ENCODE assay signal across 19 cellular contexts in genomic region chr2:60808330-60808801, GRCh38. TPM values are rescaled to one million over a fixed set of nuclear protein-coding genes. Genes with fewer than 3 reads are reported as not detected.
DNase-seq lines count a peak whose midpoint lies in the region; ATAC-seq, FAIRE-seq and TF ChIP-seq lines count a peak whose summit lies in the region.
"Had no signal": no experiment of that assay in that cellular context is flagged by ENCODE, and none has a peak within 500 bp of the region (broad histone marks: within the 10 kb centered on the region; RNA-seq: fewer than 3 reads in every experiment).

No MANE protein-coding gene starts in this region.

- no peak overlapping the region for H2BK120ac ChIP-seq in H1 (replicated peaks; ENCODE audit: low read depth, low read length)
- no peak overlapping the region for H2BK120ac ChIP-seq in neuronal stem cell (ENCODE audit: low read depth, low read length)

- no peak for TF ChIP-seq RAD21 in H1 (IDR thresholded peaks at IDR 0.05 in 1 of 2, conservative IDR thresholded peaks at IDR 0.05 in 1 of 2; ENCODE audit: low read depth in 2 of 2, low read length in 2 of 2)

- H3K56ac ChIP-seq in H1 (replicated peaks; ENCODE audit: insufficient read length, low read depth, low read length), result no peak overlapping the region

- no peak overlapping the region for H3K4me3 ChIP-seq in H1 (ENCODE audit: extremely low read depth in 1 of 4, insufficient read depth in 2 of 4, low read depth in 3 of 4, low read length in 4 of 4)
- no peak overlapping the region for H3K4me3 ChIP-seq in neuronal stem cell (ENCODE audit: low read length in 2 of 2)
- no peak overlapping the region for H3K4me3 ChIP-seq in coronary artery
- no peak overlapping the region for H3K4me3 ChIP-seq in HAP-1
- H3K4me3 ChIP-seq: ascending aorta, colonic mucosa, heart left ventricle, tibial nerve had no signal

- H3K4me2 ChIP-seq in H1 (ENCODE audit: insufficient read depth in 1 of 2, low read depth in 2 of 2, low read length in 2 of 2) (no peak overlapping the region), neuronal stem cell (ENCODE audit: insufficient read depth, low read length, poor library complexity, severe bottlenecking) (no peak overlapping the region)

- H4K20me1 ChIP-seq in H1 (replicated peaks in 1 of 2; ENCODE audit: control insufficient read depth in 1 of 2, insufficient read depth in 2 of 2, low read length in 2 of 2), result no peaks in the 10 kb centered on the region

- H3K4me1 Mint-ChIP-seq in activated CD4-positive, alpha-beta T cell treated with anti-CD3 and anti-CD28 coated beads for 36 hours, result peaks cover 53% of the 10 kb centered on the region

- H3K27me3 ChIP-seq in H1 (replicated peaks in 1 of 4; ENCODE audit: control insufficient read depth in 3 of 4, extremely low read depth in 1 of 4, insufficient read depth in 3 of 4, low read length in 3 of 4) (no peaks in the 10 kb centered on the region), neuronal stem cell (ENCODE audit: control insufficient read depth in 3 of 3, insufficient read depth in 3 of 3, low read depth in 1 of 3, low read length in 3 of 3) (peaks cover 0 to 2% (median 0%) of the 10 kb centered on the region in 3 experiments), HAP-1 (ENCODE audit: low read depth) (no peaks in the 10 kb centered on the region)
- H3K27me3 ChIP-seq: ascending aorta, colonic mucosa, heart left ventricle, tibial nerve had no signal

- no peak overlapping the region for H3K9ac ChIP-seq in H1 (replicated peaks in 1 of 4; ENCODE audit: extremely low read depth in 1 of 4, low read depth in 3 of 4, low read length in 3 of 4)
- no peak overlapping the region for H3K9ac ChIP-seq in neuronal stem cell (ENCODE audit: low read depth, low read length, poor library complexity)

- H2AK5ac ChIP-seq in H1 (ENCODE audit: low read depth, low read length) (no peak overlapping the region), neuronal stem cell (ENCODE audit: low read depth, low read length) (peak overlapping the region; percentile 56)

- H3K18ac ChIP-seq in H1 (ENCODE audit: extremely low read depth, low read length) (no peak overlapping the region), neuronal stem cell (ENCODE audit: low read length) (peak overlapping the region; percentile 66)

- in situ Hi-C loops in HAP-1 (cut with MboI; ENCODE audit: low sequenced_read_pairs), result no loop called here

- CTCF ChIA-PET in activated CD4-positive, alpha-beta T cell treated with anti-CD3 and anti-CD28 coated beads for 36 hours (lab: Charles Lee), result interaction anchor here (0.7 to 3.5 kb wide), 6 partner anchors 10 to 191 kb away, joined by 3 to 51 read pairs (median 4); partner anchors contain the start of gene REL
- CTCF ChIA-PET in H1 (lab: Charles Lee; ENCODE audit: partially characterized antibody), result interaction anchor here (1.1 to 7.1 kb wide), 4 partner anchors 74 to 959 kb away, joined by 3 to 69 read pairs (median 3); no protein-coding TSS in a partner anchor

- DNase-seq in activated CD4-positive, alpha-beta T cell treated with anti-CD3 and anti-CD28 coated beads for 36 hours, result no peak
- no peak for DNase-seq in activated CD4-positive, alpha-beta T cell treated with anti-CD3 and anti-CD28 coated beads, Interleukin-2, amount 50 U/mL, for 48 hours
- DNase-seq in M059J (ENCODE audit: low read depth) (peak; percentile 4), H1 (ENCODE audit: low read depth in 1 of 2, low spot score in 2 of 2) (peak; percentile 10 to 48), neuronal stem cell (ENCODE audit: low spot score) (no peak), coronary artery (ENCODE audit: low spot score) (no peak), HAP-1 (ENCODE audit: low spot score in 2 of 2) (no peak)
- no peak for DNase-seq in stimulated activated CD4-positive, alpha-beta T cell treated with anti-CD3 and anti-CD28 coated beads, Interleukin-4, amount 100 ng/mL, for 1 hour
- DNase-seq: 8988T; activated effector memory CD4-positive, alpha-beta T cell treated with anti-CD3 and anti-CD28 coated beads, Interleukin-2, amount 50 U/mL, for 16 hours; colonic mucosa; heart left ventricle; NCI-H1092 treated with DMSO at 0.1 percent for 48 hours; stimulated activated CD4-positive, alpha-beta T cell treated with anti-CD3 and anti-CD28 coated beads, Interleukin-4, amount 100 ng/mL, for 24 hours had no signal

- H2BK5ac ChIP-seq in H1 (ENCODE audit: low read depth, low read length) (no peak overlapping the region), neuronal stem cell (ENCODE audit: low read length) (peak overlapping the region; percentile 7)

- H4K91ac ChIP-seq in H1 (replicated peaks; ENCODE audit: insufficient read length, low read length) (no peak overlapping the region), neuronal stem cell (ENCODE audit: low read depth, low read length, poor library complexity) (no peak overlapping the region)

- intact Hi-C loops in activated CD4-positive, alpha-beta T cell treated with anti-CD3 and anti-CD28 coated beads for 36 hours (cut with DNase I, micrococcal nuclease), result loop anchor here (5.0 to 10.0 kb wide), 3 partner anchors 209 to 369 kb away; partner anchors contain the start of genes PEX13 (in 1 of the 2) and PUS10 (in 1 of the 2)

- H4K8ac ChIP-seq in H1 (ENCODE audit: extremely low read depth, insufficient read depth, low read length) (no peak overlapping the region), neuronal stem cell (ENCODE audit: low read depth, low read length) (peak overlapping the region; percentile 9)

- H3K4me3 Mint-ChIP-seq in activated CD4-positive, alpha-beta T cell treated with anti-CD3 and anti-CD28 coated beads for 36 hours, result no peak overlapping the region

- peak overlapping the region; percentile 86 for H3K27ac Mint-ChIP-seq in activated CD4-positive, alpha-beta T cell treated with anti-CD3 and anti-CD28 coated beads for 36 hours

- TF ChIP-seq CTCF in H1 (IDR thresholded peaks at IDR 0.05; ENCODE audit: control extremely low read depth in 1 of 3, insufficient read depth in 1 of 3, low read depth in 1 of 3, low read length in 3 of 3), result no peak
- TF ChIP-seq CTCF in coronary artery (IDR thresholded peaks at IDR 0.05), result no peak

- H3K23me2 ChIP-seq in H1 (ENCODE audit: low read depth, low read length), result no peaks in the 10 kb centered on the region

- H3K27me3 Mint-ChIP-seq in activated CD4-positive, alpha-beta T cell treated with anti-CD3 and anti-CD28 coated beads for 36 hours, result no peaks in the 10 kb centered on the region

- no peaks in the 10 kb centered on the region for H3K9me3 ChIP-seq in H1 (ENCODE audit: insufficient read depth in 2 of 2, low read depth in 1 of 2, low read length in 1 of 2)
- H3K9me3 ChIP-seq in neuronal stem cell (replicated peaks in 1 of 2; ENCODE audit: control insufficient read depth in 2 of 2, insufficient read depth in 1 of 2, low read depth in 1 of 2, low read length in 2 of 2), result no peaks in the 10 kb centered on the region
- no peaks in the 10 kb centered on the region; the same call in 1 of the 2 replicates for H3K9me3 ChIP-seq in HAP-1
- H3K9me3 ChIP-seq: ascending aorta, colonic mucosa, heart left ventricle, tibial nerve had no signal

- H2BK15ac ChIP-seq in H1 (ENCODE audit: low read length) (no peak overlapping the region), neuronal stem cell (ENCODE audit: low read length) (peak overlapping the region; percentile 19)

- 92% methylated on average over 16 of the region's 16 CpGs; no CpG with 5 or more reads in 1 of the 2 experiments for WGBS in H1 (ENCODE audit: extremely low coverage in 1 of 2, insufficient coverage in 1 of 2, insufficient read length in 1 of 2, insufficient replicate concordance in 2 of 2, low coverage in 1 of 2, low lambda C conversion rate in 2 of 2, missing lambda C conversion rate in 1 of 2), 2 experiments
- no CpG with 5 or more reads among the region's 16 CpGs for WGBS in neuronal stem cell (ENCODE audit: extremely low coverage in 2 of 2, insufficient read length in 2 of 2, insufficient replicate concordance in 1 of 2), 2 donors

- H3K4me1 ChIP-seq in H1 (replicated peaks in 1 of 4; ENCODE audit: control insufficient read depth in 3 of 4, insufficient read depth in 4 of 4, low read length in 3 of 4), result no peaks in the 10 kb centered on the region; a peak in 1 of 7 replicates
- H3K4me1 ChIP-seq in neuronal stem cell (ENCODE audit: control insufficient read depth in 2 of 2, insufficient read depth in 1 of 2, low read depth in 1 of 2, low read length in 2 of 2), result peaks cover 6 to 7% of the 10 kb centered on the region in 2 donors
- H3K4me1 ChIP-seq in HAP-1, result no peaks in the 10 kb centered on the region; the same call in none of the 2 replicates
- H3K4me1 ChIP-seq: ascending aorta, colonic mucosa had no signal

- no peak overlapping the region for H3K23ac ChIP-seq in H1 (ENCODE audit: insufficient read length)
- peak overlapping the region; percentile 83 for H3K23ac ChIP-seq in neuronal stem cell (ENCODE audit: low read depth, low read length, poor library complexity)

- H3K36me3 ChIP-seq in H1 (ENCODE audit: control insufficient read depth in 2 of 4, insufficient read depth in 4 of 4, low read length in 3 of 4) (no peaks in the 10 kb centered on the region), neuronal stem cell (replicated peaks in 1 of 2; ENCODE audit: control insufficient read depth in 2 of 2, insufficient read depth in 2 of 2, low read length in 2 of 2) (no peaks in the 10 kb centered on the region), HAP-1 (replicated peaks) (no peaks in the 10 kb centered on the region)
- H3K36me3 ChIP-seq: colonic mucosa had no signal

- POLR2A ChIA-PET in activated CD4-positive, alpha-beta T cell treated with anti-CD3 and anti-CD28 coated beads for 36 hours (lab: Charles Lee), result interaction anchor here (1.5 kb wide), 1 partner anchor 74 kb away, joined by 8 read pairs; the partner anchor contains the start of gene REL
- POLR2A ChIA-PET in H1 (lab: Charles Lee; ENCODE audit: partially characterized antibody), result interaction anchor here (1.2 kb wide), 1 partner anchor 190 kb away, joined by 3 read pairs; no protein-coding TSS in a partner anchor

- 0 out of 2 replicates have a peak overlapping the region, but pooled peaks have one; percentile 17 for H2BK20ac ChIP-seq in H1 (ENCODE audit: low read length)

- H2AFZ ChIP-seq in H1 (ENCODE audit: low read length), result no peak overlapping the region
- H2AFZ ChIP-seq in neuronal stem cell (ENCODE audit: low read length), result peak overlapping the region; percentile 60

- H3K9me3 Mint-ChIP-seq in activated CD4-positive, alpha-beta T cell treated with anti-CD3 and anti-CD28 coated beads for 36 hours (ENCODE audit: low read depth), result no peaks in the 10 kb centered on the region

- TF ChIP-seq EP300 in H1 (IDR thresholded peaks at IDR 0.05; ENCODE audit: borderline replicate concordance in 1 of 2, low read depth in 2 of 2, low read length in 2 of 2), result no peak

- H3K36me3 Mint-ChIP-seq in activated CD4-positive, alpha-beta T cell treated with anti-CD3 and anti-CD28 coated beads for 36 hours (ENCODE audit: low read depth), result no peaks in the 10 kb centered on the region

- H3K79me1 ChIP-seq in H1 (ENCODE audit: low read depth, low read length), result no peaks in the 10 kb centered on the region
- H3K79me1 ChIP-seq in neuronal stem cell (ENCODE audit: low read depth, low read length), result no peaks in the 10 kb centered on the region

- H3K79me2 ChIP-seq in H1 (ENCODE audit: control insufficient read depth in 1 of 2, insufficient read depth in 2 of 2, low read length in 2 of 2), result no peaks in the 10 kb centered on the region; a peak in 1 of 4 replicates

- H2BK12ac ChIP-seq in H1 (ENCODE audit: low read depth, low read length), result no peak overlapping the region
- H2BK12ac ChIP-seq in neuronal stem cell (ENCODE audit: low read length), result no peak overlapping the region

- H3K14ac ChIP-seq in H1 (ENCODE audit: insufficient read length) (no peak overlapping the region), neuronal stem cell (ENCODE audit: low read length) (no peak overlapping the region)

- no peak overlapping the region for H3K4ac ChIP-seq in H1 (replicated peaks; ENCODE audit: insufficient read length, low read depth, low read length)
- no peak overlapping the region for H3K4ac ChIP-seq in neuronal stem cell (ENCODE audit: low read length)

- no peak for TF ChIP-seq POLR2A in H1 (IDR thresholded peaks at IDR 0.05; ENCODE audit: control extremely low read depth in 1 of 2, low read depth in 2 of 2, low read length in 2 of 2)

- no peak overlapping the region for H4K5ac ChIP-seq in H1 (ENCODE audit: insufficient read length, low read depth, low read length)

- no peak for ATAC-seq in activated CD4-positive, alpha-beta T cell treated with anti-CD3 and anti-CD28 coated beads for 36 hours
- ATAC-seq: heart left ventricle, Right ventricle myocardium inferior had no signal

- no peak overlapping the region for H3K27ac ChIP-seq in H1 (ENCODE audit: low read depth, low read length)
- no peak overlapping the region for H3K27ac ChIP-seq in neuronal stem cell (replicated peaks; ENCODE audit: low read length)
- no peak overlapping the region for H3K27ac ChIP-seq in coronary artery
- H3K27ac ChIP-seq: ascending aorta, C4-2B, colonic mucosa, tibial nerve had no signal

- FAIRE-seq in H1 (lab: Jason Lieb, UNC), result no peak
- FAIRE-seq: H54 had no signal

RNA-seq across cellular contexts. Expression of gene PAPOLG, which starts 52.3 kb away (rescaled TPM):
- total RNA-seq in activated CD4-positive, alpha-beta T cell treated with anti-CD3 and anti-CD28 coated beads for 36 hours, result 10 to 100 TPM; 13.8 to 14.2 TPM
- 14.5 and 15.2 TPM in 2 replicates for total RNA-seq in M059J (2014; rRNA removed; shearing (Covaris generic))
- total RNA-seq in H1 (2021; fragmentation: NEBNext Ultra II Directional; extraction: Animal tissue kit (Norgen Biotek cat#: 25700)), result 21.5 and 25.5 TPM in 2 replicates
- polyA plus RNA-seq in H1 (2011; rRNA removed), result 4.3 and 6.5 TPM in 2 replicates
- 7.2 TPM for polyA plus RNA-seq in H1 (2011; cell fraction: cytosol; rRNA removed)
- polyA plus RNA-seq in H1 (2011; cell fraction: nucleus; rRNA removed), result 7.4 TPM
- polyA plus RNA-seq in H1 (2012, experiment 1 of 2), result 6.8 to 12.5 TPM (median 8.1 TPM) in 4 replicates
- 0.79 TPM for polyA plus RNA-seq in H1 (2012, experiment 2 of 2)
- polyA plus RNA-seq in H1 (2013, experiment 1 of 2), result 10.7 TPM
- polyA plus RNA-seq in H1 (2013, experiment 2 of 2), result 10.0 TPM
- polyA minus RNA-seq in H1 (2011; rRNA and poly(A)+ RNA removed), result 38.6 and 50.2 TPM in 2 replicates
- polyA minus RNA-seq in H1 (2011; cell fraction: cytosol; rRNA and poly(A)+ RNA removed), result 17.8 TPM
- polyA minus RNA-seq in H1 (2011; cell fraction: nucleus; rRNA and poly(A)+ RNA removed), result 17.7 TPM
- 16.2 TPM for polyA plus RNA-seq in neuronal stem cell (2013, experiment 1 of 2)
- polyA plus RNA-seq in neuronal stem cell (2013, experiment 2 of 2), result 16.2 TPM

Comparison
In these comparisons a context has a peak if more than half of its experiments do, and no peak if none do; other contexts are left out.
1. DNase-seq: peak in M059J (single experiment) and H1 (2 of 2); none in activated CD4-positive, alpha-beta T cell treated with anti-CD3 and anti-CD28 coated beads for 36 hours (single experiment), activated CD4-positive, alpha-beta T cell treated with anti-CD3 and anti-CD28 coated beads, Interleukin-2, amount 50 U/mL, for 48 hours (0 of 2), neuronal stem cell (single experiment), coronary artery (single experiment), stimulated activated CD4-positive, alpha-beta T cell treated with anti-CD3 and anti-CD28 coated beads, Interleukin-4, amount 100 ng/mL, for 1 hour (single experiment) and HAP-1 (0 of 2).